22 cellular contexts compared by ENCODE assay signal in the genomic region with DNA sequence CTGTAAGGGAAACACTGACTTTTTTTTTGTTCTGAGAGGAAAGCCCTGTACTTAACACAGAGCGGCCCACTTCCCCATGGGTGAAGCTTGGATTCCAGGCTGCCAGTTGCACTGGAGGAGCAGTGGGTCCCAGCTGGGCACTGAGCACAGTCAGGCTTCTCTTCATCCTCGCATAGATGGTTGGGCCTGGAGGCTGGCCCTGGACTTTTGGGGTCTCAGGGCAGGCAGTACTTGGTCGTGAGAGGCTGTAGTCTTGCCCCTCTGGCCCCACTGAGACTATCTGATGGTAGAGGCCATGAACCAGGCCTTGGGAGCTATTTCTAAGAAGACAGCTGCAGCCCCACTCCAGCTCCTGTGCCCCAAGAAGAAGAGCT. TPM values are rescaled to one million over a fixed set of nuclear protein-coding genes. Genes with fewer than 3 reads are reported as not detected.
DNase-seq lines count a peak whose midpoint lies in the region; ATAC-seq and TF ChIP-seq lines count a peak whose summit lies in the region.
"Had no signal": no experiment of that assay in that cellular context is flagged by ENCODE, and none has a peak within 500 bp of the region (broad histone marks: within the 10 kb centered on the region; RNA-seq: fewer than 3 reads in every experiment).

No MANE protein-coding gene starts in this region.

- DNase-seq in SK-N-SH = peak; percentile 24
- DNase-seq in neural progenitor cell (ENCODE audit: low spot score) = no peak
- DNase-seq in left ventricle myocardium inferior = no peak
- no peak for DNase-seq in PC-9
- no peak for DNase-seq in Caco-2
- DNase-seq: ACHN; CD4-positive, alpha-beta memory T cell; Kasumi-1; NCI-H1417; NCI-H1694 treated with DMSO at 0.1 percent for 48 hours; NCI-H446; NCI-H526; RPMI8226; SHP77 treated with DMSO at 0.1 percent for 48 hours had no signal

- TF ChIP-seq CTCF in SK-N-SH (IDR thresholded peaks at IDR 0.05) = no peak
- no peak for TF ChIP-seq CTCF in HEK293 (tag by site-specific recombination; IDR thresholded peaks at IDR 0.05)
- TF ChIP-seq CTCF in brain (conservative IDR thresholded peaks at IDR 0.05) = no peak
- no peak for TF ChIP-seq CTCF in neural progenitor cell (IDR thresholded peaks at IDR 0.05)
- TF ChIP-seq CTCF in left ventricle myocardium inferior (IDR thresholded peaks at IDR 0.05; ENCODE audit: borderline replicate concordance) = no peak
- no peak for TF ChIP-seq CTCF in PC-9 (conservative IDR thresholded peaks at IDR 0.05)
- no peak for TF ChIP-seq CTCF in Caco-2 (IDR thresholded peaks at IDR 0.05; ENCODE audit: insufficient read depth in 1 of 2, low read depth in 1 of 2, low read length in 1 of 2, severe bottlenecking in 1 of 2, unreplicated experiment in 1 of 2)

- H3K36me3 ChIP-seq in SK-N-SH (replicated peaks in 1 of 2; ENCODE audit: control insufficient read depth in 1 of 2, insufficient read depth in 2 of 2, low read length in 1 of 2) (no peaks in the 10 kb centered on the region), HEK293 (ENCODE audit: control insufficient read depth in 2 of 2, insufficient read depth in 1 of 2, low read length in 2 of 2) (no peaks in the 10 kb centered on the region), neural progenitor cell (no peaks in the 10 kb centered on the region), left ventricle myocardium inferior (no peaks in the 10 kb centered on the region), PC-9 (ENCODE audit: low read depth) (no peaks in the 10 kb centered on the region), Caco-2 (ENCODE audit: control insufficient read depth, insufficient read depth, low read length) (no peaks in the 10 kb centered on the region)
- H3K36me3 ChIP-seq: BLaER1 treated with 17β-estradiol and CSF1 and Interleukin-3, amounts not matched to agents 10 nM and 100 nM; HAP-1 had no signal

- H3K4me3 Mint-ChIP-seq in brain = peak overlapping the region in 3 of 5 experiments; percentile 54 to 81 (median 80)
- peak overlapping the region; percentile 73 for H3K4me3 Mint-ChIP-seq in neural progenitor cell
- no peak overlapping the region for H3K4me3 Mint-ChIP-seq in Caco-2 (ENCODE audit: unreplicated experiment)
- H3K4me3 Mint-ChIP-seq: CD4-positive, alpha-beta memory T cell had no signal

- H3K27ac ChIP-seq in SK-N-SH (ENCODE audit: low read depth in 2 of 2, low read length in 1 of 2) = no peak overlapping the region
- no peak overlapping the region for H3K27ac ChIP-seq in HEK293 (ENCODE audit: extremely low read depth, low read depth, low read length)
- H3K27ac ChIP-seq in neural progenitor cell = peak overlapping the region; percentile 86
- H3K27ac ChIP-seq in left ventricle myocardium inferior (replicated peaks) = no peak overlapping the region
- no peak overlapping the region for H3K27ac ChIP-seq in PC-9
- H3K27ac ChIP-seq: 22Rv1; BLaER1 treated with 17β-estradiol and CSF1 and Interleukin-3, amounts not matched to agents 10 nM and 100 nM; SK-N-MC had no signal

- no peak for ATAC-seq in SK-N-SH treated with all-trans-retinoic acid at 6 μM for 48 hours

- H3F3A ChIP-seq in SK-N-SH (replicated peaks; ENCODE audit: insufficient read depth) (no peaks in the 10 kb centered on the region), neural progenitor cell (ENCODE audit: low read depth) (peaks cover 98% of the 10 kb centered on the region), PC-9 (ENCODE audit: insufficient read depth, low read depth) (no peaks in the 10 kb centered on the region)

- TF ChIP-seq RAD21 in SK-N-SH (IDR thresholded peaks at IDR 0.05; ENCODE audit: low read length) = no peak

- no peak for TF ChIP-seq EP300 in SK-N-SH (IDR thresholded peaks at IDR 0.05; ENCODE audit: borderline replicate concordance in 1 of 2, low read depth in 1 of 2, low read length in 1 of 2)

- BruUV-seq in PC-9 (replicated peaks; lab: Mats Ljungman, UMichigan) (no TSS peak), Caco-2 (replicated peaks; lab: Mats Ljungman, UMichigan) (no TSS peak)

- H3K4me3 ChIP-seq in SK-N-SH (ENCODE audit: low read depth in 2 of 2, low read length in 1 of 2) (no peak overlapping the region), HEK293 (ENCODE audit: low read depth, low read length) (no peak overlapping the region), neural progenitor cell (peak overlapping the region; percentile 73), left ventricle myocardium inferior (no peak overlapping the region), PC-9 (no peak overlapping the region), Caco-2 (ENCODE audit: low read depth, low read length) (no peak overlapping the region)
- H3K4me3 ChIP-seq: BLaER1 treated with 17β-estradiol and CSF1 and Interleukin-3, amounts not matched to agents 10 nM and 100 nM; HAP-1; SK-N-MC had no signal

- H4K20me1 ChIP-seq in SK-N-SH (ENCODE audit: insufficient read depth) (0 out of 2 replicates have a peak, but pooled peaks cover 3% of the 10 kb centered on the region), neural progenitor cell (ENCODE audit: low read depth) (peaks cover 99% of the 10 kb centered on the region), PC-9 (ENCODE audit: insufficient read depth) (peaks cover 3% of the 10 kb centered on the region; the same call in 1 of the 2 replicates)

- H2AFZ ChIP-seq in SK-N-SH (ENCODE audit: low read depth) (no peak overlapping the region), neural progenitor cell (replicated peaks) (no peak overlapping the region), PC-9 (no peak overlapping the region)

- H3K4me1 Mint-ChIP-seq in brain (peaks cover 32% of the 10 kb centered on the region), neural progenitor cell (peaks cover 58% of the 10 kb centered on the region), Caco-2 (ENCODE audit: low read depth, unreplicated experiment) (no peaks in the 10 kb centered on the region)

- no peaks in the 10 kb centered on the region for H3K9me3 ChIP-seq in SK-N-SH
- no peaks in the 10 kb centered on the region for H3K9me3 ChIP-seq in HEK293 (ENCODE audit: control insufficient read depth, insufficient read depth, low read depth, low read length)
- H3K9me3 ChIP-seq in neural progenitor cell (ENCODE audit: low read depth) = no peaks in the 10 kb centered on the region
- no peaks in the 10 kb centered on the region for H3K9me3 ChIP-seq in left ventricle myocardium inferior (replicated peaks)
- no peaks in the 10 kb centered on the region for H3K9me3 ChIP-seq in PC-9 (ENCODE audit: insufficient read depth, low read depth)
- H3K9me3 ChIP-seq in Caco-2 = peaks cover 4% of the 10 kb centered on the region; the same call in 1 of the 2 replicates
- H3K9me3 ChIP-seq: HAP-1 had no signal

- POLR2A ChIA-PET in SK-N-SH (lab: Yijun Ruan, JAX) (no interaction called here), HEK293 (lab: Yijun Ruan, JAX) (no interaction called here), PC-9 (lab: Charles Lee; ENCODE audit: unreplicated experiment) (no interaction called here), Caco-2 (lab: Charles Lee) (no interaction called here)

- 10% methylated on average over 3 of the region's 3 CpGs for WGBS in SK-N-SH (ENCODE audit: low lambda C conversion rate)

- H3K9me3 Mint-ChIP-seq in brain (peaks cover 0 to 2% (median 0%) of the 10 kb centered on the region in 5 experiments), neural progenitor cell (peaks cover 3% of the 10 kb centered on the region), Caco-2 (ENCODE audit: unreplicated experiment) (no peaks in the 10 kb centered on the region)

- H3K27ac Mint-ChIP-seq in brain (peak overlapping the region in 2 of 5 experiments; percentile 91 to 98), neural progenitor cell (no peak overlapping the region), Caco-2 (ENCODE audit: unreplicated experiment) (no peak overlapping the region)
- H3K27ac Mint-ChIP-seq: CD4-positive, alpha-beta memory T cell had no signal

- CTCF ChIA-PET in SK-N-SH (lab: Yijun Ruan, JAX) (interaction anchor here (0.7 to 7.9 kb wide), 3 partner anchors 9 to 52 kb away, joined by 3 to 44 read pairs (median 4); no protein-coding TSS in a partner anchor), HEK293 (lab: Yijun Ruan, JAX) (interaction anchor here (0.6 to 1.1 kb wide), 2 partner anchors 9 to 121 kb away, joined by 3 read pairs; no protein-coding TSS in a partner anchor), PC-9 (lab: Charles Lee) (no interaction called here), Caco-2 (lab: Charles Lee) (interaction anchor here (1.6 kb wide), 1 partner anchor 16 kb away, joined by 5 read pairs; no protein-coding TSS in a partner anchor)

- H3K4me1 ChIP-seq in SK-N-SH (ENCODE audit: control insufficient read depth in 1 of 2, insufficient read depth in 2 of 2, low read depth in 1 of 2, low read length in 1 of 2) (no peaks in the 10 kb centered on the region; a peak in 1 of 4 replicates), HEK293 (ENCODE audit: control insufficient read depth, insufficient read depth, low read length) (no peaks in the 10 kb centered on the region), neural progenitor cell (peaks cover 62% of the 10 kb centered on the region), left ventricle myocardium inferior (peaks cover 12% of the 10 kb centered on the region), PC-9 (replicated peaks; ENCODE audit: insufficient read depth) (no peaks in the 10 kb centered on the region), Caco-2 (no peaks in the 10 kb centered on the region)
- H3K4me1 ChIP-seq: BLaER1 treated with 17β-estradiol and CSF1 and Interleukin-3, amounts not matched to agents 10 nM and 100 nM; HAP-1 had no signal

- intact Hi-C loops in left ventricle myocardium inferior (cut with micrococcal nuclease) (no loop called here), PC-9 (cut with micrococcal nuclease; ENCODE audit: unreplicated experiment) (no loop called here), Caco-2 (cut with micrococcal nuclease; ENCODE audit: unreplicated experiment) (no loop called here)

- H3K9ac ChIP-seq in SK-N-SH (no peak overlapping the region), neural progenitor cell (no peak overlapping the region)
- H3K9ac ChIP-seq: BLaER1 treated with 17β-estradiol and CSF1 and Interleukin-3, amounts not matched to agents 10 nM and 100 nM had no signal

- H3K27me3 ChIP-seq in SK-N-SH (ENCODE audit: insufficient read depth) (peaks cover 70% of the 10 kb centered on the region), neural progenitor cell (no peaks in the 10 kb centered on the region), left ventricle myocardium inferior (ENCODE audit: low read depth) (peaks cover 98% of the 10 kb centered on the region), PC-9 (ENCODE audit: insufficient read depth, low read depth) (peaks cover 88% of the 10 kb centered on the region), Caco-2 (replicated peaks; ENCODE audit: control insufficient read depth, insufficient read depth, low read length) (peaks cover 4% of the 10 kb centered on the region)

- no peak overlapping the region for H3K4me2 ChIP-seq in SK-N-SH
- peak overlapping the region; percentile 97 for H3K4me2 ChIP-seq in neural progenitor cell
- no peak overlapping the region for H3K4me2 ChIP-seq in PC-9
- H3K4me2 ChIP-seq: BLaER1 treated with 17β-estradiol and CSF1 and Interleukin-3, amounts not matched to agents 10 nM and 100 nM had no signal

- no peaks in the 10 kb centered on the region for H3K36me3 Mint-ChIP-seq in brain
- no peaks in the 10 kb centered on the region for H3K36me3 Mint-ChIP-seq in neural progenitor cell
- H3K36me3 Mint-ChIP-seq in Caco-2 (ENCODE audit: insufficient read depth, unreplicated experiment) = no peaks in the 10 kb centered on the region

- H3K27me3 Mint-ChIP-seq in brain (peaks cover 97% of the 10 kb centered on the region), neural progenitor cell (ENCODE audit: insufficient read depth, low read depth) (peaks cover 87% of the 10 kb centered on the region), Caco-2 (ENCODE audit: insufficient read depth, unreplicated experiment) (peaks cover 41% of the 10 kb centered on the region)

- H3K9me2 ChIP-seq in SK-N-SH = no peaks in the 10 kb centered on the region
- H3K9me2 ChIP-seq in PC-9 (ENCODE audit: insufficient read depth) = no peaks in the 10 kb centered on the region

- H3K79me2 ChIP-seq in SK-N-SH (ENCODE audit: insufficient read depth) (no peaks in the 10 kb centered on the region), neural progenitor cell (ENCODE audit: low read depth) (peaks cover 100% of the 10 kb centered on the region), PC-9 (ENCODE audit: low read depth) (no peaks in the 10 kb centered on the region)

RNA-seq across cellular contexts. Expression of gene LHX5, which starts 6.2 kb away (rescaled TPM):
- not detected in 2 replicates for polyA plus RNA-seq in SK-N-SH (2012; rRNA removed)
- not detected in 2 replicates for polyA plus RNA-seq in SK-N-SH (2012; cell fraction: cytosol; rRNA removed)
- 0.01 TPM in 1 of 2 replicates, not detected in the other for polyA plus RNA-seq in SK-N-SH (2012; cell fraction: nucleus; rRNA removed)
- 0.10 TPM for polyA plus RNA-seq in brain (ENCODE audit: insufficient read depth, low read depth, low replicate concordance)
- total RNA-seq in neural progenitor cell (ENCODE audit: low replicate concordance) = 48.4 and 98.7 TPM in 2 replicates
- total RNA-seq in left ventricle myocardium inferior = not detected
- 0.65 and 1.1 TPM in 2 replicates for total RNA-seq in PC-9 (2021)
- total RNA-seq in Caco-2 (2022) = 0.25 and 0.30 TPM in 2 replicates
- total RNA-seq: CD4-positive, alpha-beta memory T cell; MCF 10A had no signal
- polyA plus RNA-seq: CD4-positive, alpha-beta memory T cell had no signal

RNA-seq across cellular contexts. Expression of gene SDSL, which starts 55.6 kb away (rescaled TPM):
- 32.4 and 33.7 TPM in 2 replicates for polyA plus RNA-seq in SK-N-SH (2012; rRNA removed)
- 16.7 and 24.6 TPM in 2 replicates for polyA plus RNA-seq in SK-N-SH (2012; cell fraction: cytosol; rRNA removed)
- polyA plus RNA-seq in SK-N-SH (2012; cell fraction: nucleus; rRNA removed) = 28.1 and 36.0 TPM in 2 replicates
- polyA plus RNA-seq in brain (ENCODE audit: insufficient read depth, low read depth, low replicate concordance) = 10.4 TPM
- total RNA-seq in neural progenitor cell (ENCODE audit: low replicate concordance) = 3.1 and 3.5 TPM in 2 replicates
- total RNA-seq in left ventricle myocardium inferior = 13.3 TPM
- 14.2 and 26.6 TPM in 2 replicates for total RNA-seq in PC-9 (2021)
- 4.0 and 4.5 TPM in 2 replicates for total RNA-seq in Caco-2 (2022)
- polyA plus RNA-seq: CD4-positive, alpha-beta memory T cell had no signal

Comparison
In these comparisons a context has a peak if more than half of its experiments do, and no peak if none do; other contexts are left out.
1. RNA of gene LHX5, which starts 6.2 kb away (total RNA-seq): 48.4 to 98.7 TPM in neural progenitor cell; 0.65 to 1.1 TPM in PC-9, 0.25 to 0.30 TPM in Caco-2 and not detected in left ventricle myocardium inferior (single experiment); every median in the first group is over 10 times any median in the second.